1 cellular context compared by ENCODE assay signal in the genomic region with DNA sequence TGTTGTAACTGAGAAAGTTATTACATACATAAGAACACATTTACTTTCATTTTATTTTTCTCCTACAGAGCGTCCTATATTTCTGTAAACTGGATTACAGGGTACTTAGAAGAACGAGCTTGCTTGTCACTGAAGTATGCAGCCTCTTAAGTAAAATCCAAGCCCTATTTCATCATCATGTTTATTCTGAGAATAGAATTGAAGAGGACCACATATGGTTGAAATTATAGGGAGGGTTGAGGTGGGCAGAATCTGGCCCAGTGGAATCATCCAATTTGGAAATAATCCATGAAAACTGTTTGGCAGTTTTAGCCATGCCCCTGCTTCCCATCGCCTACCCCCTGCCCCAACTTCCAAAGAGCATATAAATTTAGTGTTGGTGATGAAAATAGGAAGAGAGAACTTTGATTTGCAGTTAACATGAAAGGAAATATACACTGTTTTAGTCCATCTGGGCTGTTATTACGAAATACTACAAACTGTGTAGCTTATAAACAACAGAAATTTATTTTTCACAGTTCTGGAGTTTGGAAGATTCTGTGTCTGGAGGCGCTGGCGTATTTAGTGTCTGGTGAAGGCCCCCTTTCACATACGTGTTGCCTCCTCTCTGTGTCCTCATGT.
TF ChIP-seq lines count a peak whose summit lies in the region.

No MANE protein-coding gene starts in this region.

TF ChIP-seq in GM23338, 12 proteins besides CTCF, POLR2A, EP300 and RAD21 (continued from another document):
- TF ChIP-seq, protein P1, sequence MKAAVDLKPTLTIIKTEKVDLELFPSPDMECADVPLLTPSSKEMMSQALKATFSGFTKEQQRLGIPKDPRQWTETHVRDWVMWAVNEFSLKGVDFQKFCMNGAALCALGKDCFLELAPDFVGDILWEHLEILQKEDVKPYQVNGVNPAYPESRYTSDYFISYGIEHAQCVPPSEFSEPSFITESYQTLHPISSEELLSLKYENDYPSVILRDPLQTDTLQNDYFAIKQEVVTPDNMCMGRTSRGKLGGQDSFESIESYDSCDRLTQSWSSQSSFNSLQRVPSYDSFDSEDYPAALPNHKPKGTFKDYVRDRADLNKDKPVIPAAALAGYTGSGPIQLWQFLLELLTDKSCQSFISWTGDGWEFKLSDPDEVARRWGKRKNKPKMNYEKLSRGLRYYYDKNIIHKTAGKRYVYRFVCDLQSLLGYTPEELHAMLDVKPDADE (IDR thresholded peaks at IDR 0.05): no peak
- TF ChIP-seq JUNB (IDR thresholded peaks at IDR 0.05; ENCODE audit: unreplicated experiment): no peak
- TF ChIP-seq EZH2phosphoT487 (IDR thresholded peaks at IDR 0.05; ENCODE audit: unreplicated experiment): no peak
- TF ChIP-seq STAT1 (IDR thresholded peaks at IDR 0.05; ENCODE audit: unreplicated experiment): no peak
- TF ChIP-seq EZH2 (IDR thresholded peaks at IDR 0.05; ENCODE audit: low read depth, unreplicated experiment): no peak
- TF ChIP-seq, protein P2, sequence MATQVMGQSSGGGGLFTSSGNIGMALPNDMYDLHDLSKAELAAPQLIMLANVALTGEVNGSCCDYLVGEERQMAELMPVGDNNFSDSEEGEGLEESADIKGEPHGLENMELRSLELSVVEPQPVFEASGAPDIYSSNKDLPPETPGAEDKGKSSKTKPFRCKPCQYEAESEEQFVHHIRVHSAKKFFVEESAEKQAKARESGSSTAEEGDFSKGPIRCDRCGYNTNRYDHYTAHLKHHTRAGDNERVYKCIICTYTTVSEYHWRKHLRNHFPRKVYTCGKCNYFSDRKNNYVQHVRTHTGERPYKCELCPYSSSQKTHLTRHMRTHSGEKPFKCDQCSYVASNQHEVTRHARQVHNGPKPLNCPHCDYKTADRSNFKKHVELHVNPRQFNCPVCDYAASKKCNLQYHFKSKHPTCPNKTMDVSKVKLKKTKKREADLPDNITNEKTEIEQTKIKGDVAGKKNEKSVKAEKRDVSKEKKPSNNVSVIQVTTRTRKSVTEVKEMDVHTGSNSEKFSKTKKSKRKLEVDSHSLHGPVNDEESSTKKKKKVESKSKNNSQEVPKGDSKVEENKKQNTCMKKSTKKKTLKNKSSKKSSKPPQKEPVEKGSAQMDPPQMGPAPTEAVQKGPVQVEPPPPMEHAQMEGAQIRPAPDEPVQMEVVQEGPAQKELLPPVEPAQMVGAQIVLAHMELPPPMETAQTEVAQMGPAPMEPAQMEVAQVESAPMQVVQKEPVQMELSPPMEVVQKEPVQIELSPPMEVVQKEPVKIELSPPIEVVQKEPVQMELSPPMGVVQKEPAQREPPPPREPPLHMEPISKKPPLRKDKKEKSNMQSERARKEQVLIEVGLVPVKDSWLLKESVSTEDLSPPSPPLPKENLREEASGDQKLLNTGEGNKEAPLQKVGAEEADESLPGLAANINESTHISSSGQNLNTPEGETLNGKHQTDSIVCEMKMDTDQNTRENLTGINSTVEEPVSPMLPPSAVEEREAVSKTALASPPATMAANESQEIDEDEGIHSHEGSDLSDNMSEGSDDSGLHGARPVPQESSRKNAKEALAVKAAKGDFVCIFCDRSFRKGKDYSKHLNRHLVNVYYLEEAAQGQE (IDR thresholded peaks at IDR 0.05; ENCODE audit: unreplicated experiment): no peak
- TF ChIP-seq POLR2AphosphoS5 (IDR thresholded peaks at IDR 0.05; ENCODE audit: low read depth): no peak
- TF ChIP-seq NANOG (IDR thresholded peaks at IDR 0.05; ENCODE audit: borderline replicate concordance): no peak
